Comparison of ENCODE assay signal across 8 cellular contexts in the genomic region with DNA sequence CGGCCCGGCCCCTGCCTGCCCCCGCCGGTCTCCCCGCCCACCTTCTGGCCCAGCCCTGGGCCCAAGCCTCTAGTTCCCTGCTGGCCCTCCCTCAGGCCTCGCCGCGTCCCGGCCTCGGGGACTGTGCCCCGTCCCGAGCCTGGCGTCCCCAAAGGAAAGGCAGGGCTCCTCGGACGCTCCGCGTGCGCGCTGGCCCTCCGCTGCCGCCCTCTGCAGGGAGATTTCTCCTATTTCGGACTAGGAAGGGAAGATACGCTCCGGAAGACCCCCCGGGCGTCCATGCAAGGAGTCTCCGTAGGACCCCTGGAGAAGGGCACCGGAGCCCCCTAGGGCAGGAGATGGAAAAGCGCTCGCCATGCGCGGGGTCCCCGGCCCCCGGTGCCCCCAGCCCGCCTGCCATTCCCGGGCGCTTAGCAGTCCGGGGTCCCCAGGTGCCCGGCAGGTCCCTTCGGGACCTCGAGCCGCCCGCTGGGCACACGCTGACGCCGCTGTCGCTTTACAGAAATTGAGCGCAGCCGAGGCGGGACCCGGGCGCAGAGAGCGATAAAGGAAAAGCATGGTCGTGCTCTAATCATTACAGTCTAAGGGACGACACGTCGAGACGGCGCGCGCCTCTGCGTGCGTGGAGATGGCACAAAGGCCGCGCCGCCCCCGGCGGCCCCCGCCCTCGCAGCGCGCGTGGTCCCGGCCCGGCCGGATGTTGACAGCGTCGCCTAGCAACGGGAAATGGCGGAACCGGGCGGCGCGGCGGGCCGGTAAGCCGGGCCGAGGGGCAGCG. TPM values are rescaled to one million over a fixed set of nuclear protein-coding genes. Genes with fewer than 3 reads are reported as not detected.
DNase-seq lines count a peak whose midpoint lies in the region; ATAC-seq and TF ChIP-seq lines count a peak whose summit lies in the region.

A gene with protein sequence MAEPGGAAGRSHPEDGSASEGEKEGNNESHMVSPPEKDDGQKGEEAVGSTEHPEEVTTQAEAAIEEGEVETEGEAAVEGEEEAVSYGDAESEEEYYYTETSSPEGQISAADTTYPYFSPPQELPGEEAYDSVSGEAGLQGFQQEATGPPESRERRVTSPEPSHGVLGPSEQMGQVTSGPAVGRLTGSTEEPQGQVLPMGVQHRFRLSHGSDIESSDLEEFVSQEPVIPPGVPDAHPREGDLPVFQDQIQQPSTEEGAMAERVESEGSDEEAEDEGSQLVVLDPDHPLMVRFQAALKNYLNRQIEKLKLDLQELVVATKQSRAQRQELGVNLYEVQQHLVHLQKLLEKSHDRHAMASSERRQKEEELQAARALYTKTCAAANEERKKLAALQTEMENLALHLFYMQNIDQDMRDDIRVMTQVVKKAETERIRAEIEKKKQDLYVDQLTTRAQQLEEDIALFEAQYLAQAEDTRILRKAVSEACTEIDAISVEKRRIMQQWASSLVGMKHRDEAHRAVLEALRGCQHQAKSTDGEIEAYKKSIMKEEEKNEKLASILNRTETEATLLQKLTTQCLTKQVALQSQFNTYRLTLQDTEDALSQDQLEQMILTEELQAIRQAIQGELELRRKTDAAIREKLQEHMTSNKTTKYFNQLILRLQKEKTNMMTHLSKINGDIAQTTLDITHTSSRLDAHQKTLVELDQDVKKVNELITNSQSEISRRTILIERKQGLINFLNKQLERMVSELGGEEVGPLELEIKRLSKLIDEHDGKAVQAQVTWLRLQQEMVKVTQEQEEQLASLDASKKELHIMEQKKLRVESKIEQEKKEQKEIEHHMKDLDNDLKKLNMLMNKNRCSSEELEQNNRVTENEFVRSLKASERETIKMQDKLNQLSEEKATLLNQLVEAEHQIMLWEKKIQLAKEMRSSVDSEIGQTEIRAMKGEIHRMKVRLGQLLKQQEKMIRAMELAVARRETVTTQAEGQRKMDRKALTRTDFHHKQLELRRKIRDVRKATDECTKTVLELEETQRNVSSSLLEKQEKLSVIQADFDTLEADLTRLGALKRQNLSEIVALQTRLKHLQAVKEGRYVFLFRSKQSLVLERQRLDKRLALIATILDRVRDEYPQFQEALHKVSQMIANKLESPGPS (plus strand): TSS at position 706 of the 778 bp plus-strand sequence. CDS start 21 bp downstream, at position 727.

- 0 to 1% methylated on average over 15 to 49 of the region's 89 CpGs for WGBS in lower leg skin, 2 donors

- TF ChIP-seq POLR2A in lower leg skin (IDR thresholded peaks at IDR 0.05) = no peak

- H3K27me3 ChIP-seq in duodenal mucosa (ENCODE audit: control insufficient read depth in 1 of 2, insufficient read depth in 2 of 2, low read length in 2 of 2) = no peaks in the 10 kb centered on the region

- intact Hi-C loops in lower leg skin (cut with DNase I; ENCODE audit: low total_unique reads) = no loop called here

- peak within 1 kb of the TSS; percentile 84 for H3K27ac ChIP-seq in duodenal mucosa (ENCODE audit: low read depth, low read length)

- no peak for TF ChIP-seq CTCF in lower leg skin (IDR thresholded peaks at IDR 0.05)

- DNase-seq in EH (ENCODE audit: low read depth) (peak; percentile 82), NCI-H524 (lab: John Stamatoyannopoulos, UW) (peak; percentile 85 to 88), lower leg skin (ENCODE audit: low spot score in 2 of 2) (peak; percentile 71 to 96)
- DNase-seq in activated CD4-positive, alpha-beta T cell treated with anti-CD3 and anti-CD28 coated beads, Interleukin-2, amount 50 U/mL, for 48 hours = peak; percentile 69 to 75
- DNase-seq in stimulated activated CD4-positive, alpha-beta T cell treated with anti-CD3 and anti-CD28 coated beads, Interleukin-4, amount 100 ng/mL, for 24 hours = peak; percentile 72

- peak within 1 kb of the TSS; percentile 70 to 80 for H3K9ac ChIP-seq in duodenal mucosa (ENCODE audit: low read depth in 1 of 2, low read length in 2 of 2)

- H3K4me1 ChIP-seq in duodenal mucosa (ENCODE audit: control insufficient read depth in 1 of 2, insufficient read depth in 2 of 2, low read length in 2 of 2) = peaks cover 10 to 20% of the 10 kb centered on the region in 2 donors

- H3K36me3 ChIP-seq in duodenal mucosa (ENCODE audit: control insufficient read depth in 1 of 2, insufficient read depth in 2 of 2, low read length in 2 of 2) = no peaks in the 10 kb centered on the region

- H3K4me3 ChIP-seq in duodenal mucosa (ENCODE audit: low read depth in 1 of 2, low read length in 2 of 2) = peak within 1 kb of the TSS; percentile 77 to 86
- peak within 1 kb of the TSS; percentile 69 for H3K4me3 ChIP-seq in lower leg skin (ENCODE audit: low read depth, poor library complexity, severe bottlenecking)

- no peaks in the 10 kb centered on the region for H3K9me3 ChIP-seq in duodenal mucosa (ENCODE audit: control insufficient read depth in 1 of 2, low read length in 2 of 2)

- ATAC-seq in HG03103 (IDR thresholded peaks at IDR 0.05; ENCODE audit: low read depth, unreplicated experiment) (peak; percentile 47), HG03460 (IDR thresholded peaks at IDR 0.05; ENCODE audit: unreplicated experiment) (no peak)

RNA-seq across cellular contexts. Expression of the gene that starts here (rescaled TPM):
- 1 to 10 TPM; 1.2 to 5.8 (median 2.1) TPM for total RNA-seq in lower leg skin
